8 cellular contexts compared by ENCODE assay signal in genomic region chr2:43158259-43158880, GRCh38.
A peak's percentile ranks its signal among the peaks of the same experiment; 100 is the strongest.
DNase-seq lines count a peak whose midpoint lies in the region; ATAC-seq and TF ChIP-seq lines count a peak whose summit lies in the region.

No MANE protein-coding gene starts in this region.

- peak overlapping the region; percentile 61 to 93 (median 81) for H3K27ac Mint-ChIP-seq in brain

- peaks cover 5% of the 10 kb centered on the region for H3K27me3 Mint-ChIP-seq in brain

- DNase-seq in GM13977 (ENCODE audit: low spot score) (peak; percentile 50), SJSA1 (ENCODE audit: low read depth in 1 of 2, low spot score in 2 of 2) (no peak), left lung (peak; percentile 87 to 90), testis (no peak)
- DNase-seq in stimulated activated naive CD4-positive, alpha-beta T cell treated with Interleukin-2 at 50 U/mL for 16 hours (lab: John Stamatoyannopoulos, UW), result peak; percentile 51

- peaks cover 21% of the 10 kb centered on the region for H3K4me1 Mint-ChIP-seq in brain

- TF ChIP-seq POLR2A in testis (IDR thresholded peaks at IDR 0.05), result no peak

- H3K4me3 ChIP-seq in SJSA1 (no peak overlapping the region), left lung (no peak overlapping the region), testis (no peak overlapping the region)

- ATAC-seq in HG03045 (IDR thresholded peaks at IDR 0.05; ENCODE audit: unreplicated experiment), result peak; percentile 18
- ATAC-seq in left lung, result peak; percentile 80
- ATAC-seq in GM21717 (IDR thresholded peaks at IDR 0.05; ENCODE audit: unreplicated experiment), result no peak

- H3K27me3 ChIP-seq in SJSA1 (replicated peaks), result no peaks in the 10 kb centered on the region
- no peaks in the 10 kb centered on the region for H3K27me3 ChIP-seq in left lung
- H3K27me3 ChIP-seq in testis, result no peaks in the 10 kb centered on the region

- intact Hi-C loops in left lung (cut with DNase I), result no loop called here
- intact Hi-C loops in testis (cut with DNase I; ENCODE audit: low total_unique reads), result no loop called here

- peaks cover 0 to 5% (median 0%) of the 10 kb centered on the region in 5 experiments for H3K9me3 Mint-ChIP-seq in brain

- H3K9me3 ChIP-seq in SJSA1 (replicated peaks), result no peaks in the 10 kb centered on the region
- H3K9me3 ChIP-seq in left lung, result no peaks in the 10 kb centered on the region
- H3K9me3 ChIP-seq in testis, result no peaks in the 10 kb centered on the region

- H3K4me3 Mint-ChIP-seq in brain, result no peak overlapping the region

- peaks cover 18% of the 10 kb centered on the region for H3K4me1 ChIP-seq in SJSA1 (replicated peaks)
- peaks cover 20 to 45% of the 10 kb centered on the region in 2 donors for H3K4me1 ChIP-seq in left lung
- peaks cover 10% of the 10 kb centered on the region for H3K4me1 ChIP-seq in testis

- H3K36me3 Mint-ChIP-seq in brain, result no peaks in the 10 kb centered on the region

- WGBS in testis, 2 donors, result 60 to 71% methylated on average over 9 to 11 of the region's 11 CpGs

- TF ChIP-seq CTCF in GM13977 (IDR thresholded peaks at IDR 0.05; ENCODE audit: extremely low read depth, insufficient read depth, missing control alignments) (no peak), brain (conservative IDR thresholded peaks at IDR 0.05) (no peak), left lung (IDR thresholded peaks at IDR 0.05) (no peak), testis (IDR thresholded peaks at IDR 0.05) (no peak)

- peak overlapping the region; percentile 51 for H3K27ac ChIP-seq in SJSA1
- H3K27ac ChIP-seq in left lung, result peak overlapping the region; percentile 79 to 90
- no peak overlapping the region for H3K27ac ChIP-seq in testis

- in situ Hi-C loops in GM13977 (cut with MboI; ENCODE audit: low pct_unique_long_range_greater_than_20kb, low sequenced_read_pairs, unreplicated experiment), result no loop called here

- no peaks in the 10 kb centered on the region for H3K36me3 ChIP-seq in SJSA1
- no peaks in the 10 kb centered on the region for H3K36me3 ChIP-seq in left lung
- H3K36me3 ChIP-seq in testis (ENCODE audit: low read depth, missing control alignments), result no peaks in the 10 kb centered on the region

Comparison
In these comparisons a context has a peak if more than half of its experiments do, and no peak if none do; other contexts are left out.
1. DNase-seq: peak in GM13977 (single experiment), left lung (2 of 2) and stimulated activated naive CD4-positive, alpha-beta T cell treated with Interleukin-2 at 50 U/mL for 16 hours (single experiment); none in SJSA1 (0 of 2) and testis (single experiment).
2. H3K27ac ChIP-seq: peak in SJSA1 (single experiment) and left lung (2 of 2); none in testis (0 of 2).